8 cellular contexts compared by ENCODE assay signal in genomic region chr1:212699104-212699838, GRCh38. TPM values are rescaled to one million over a fixed set of nuclear protein-coding genes. Genes with fewer than 3 reads are reported as not detected.
DNase-seq lines count a peak whose midpoint lies in the region; ATAC-seq and TF ChIP-seq lines count a peak whose summit lies in the region.

No MANE protein-coding gene starts in this region.

- H3K36me3 ChIP-seq in Peyer's patch (no peaks in the 10 kb centered on the region), heart right ventricle (no peaks in the 10 kb centered on the region), psoas muscle (ENCODE audit: insufficient read depth in 1 of 2, low read depth in 1 of 2) (no peaks in the 10 kb centered on the region)

- TF ChIP-seq CTCF in Peyer's patch (IDR thresholded peaks at IDR 0.05), result peak in 5 of 6 experiments; percentile 23 to 46 (median 44)
- TF ChIP-seq CTCF in heart right ventricle (IDR thresholded peaks at IDR 0.05), result peak in 8 of 9 donors; percentile 13 to 68 (median 49)
- TF ChIP-seq CTCF in psoas muscle (IDR thresholded peaks at IDR 0.05), result peak; percentile 25

- no peak for TF ChIP-seq POLR2A in Peyer's patch (IDR thresholded peaks at IDR 0.05)

- H3K4me1 ChIP-seq in Peyer's patch, result peaks cover 0 to 20% (median 8%) of the 10 kb centered on the region in 4 donors
- H3K4me1 ChIP-seq in heart right ventricle, result peaks cover 5 to 33% (median 24%) of the 10 kb centered on the region in 9 donors
- peaks cover 14% of the 10 kb centered on the region for H3K4me1 ChIP-seq in psoas muscle

- no peaks in the 10 kb centered on the region for H3K9me3 ChIP-seq in Peyer's patch
- H3K9me3 ChIP-seq in heart right ventricle, result no peaks in the 10 kb centered on the region
- no peaks in the 10 kb centered on the region for H3K9me3 ChIP-seq in psoas muscle

- H3K27me3 ChIP-seq in Peyer's patch, result no peaks in the 10 kb centered on the region
- peaks cover 0 to 49% (median 9%) of the 10 kb centered on the region in 7 donors for H3K27me3 ChIP-seq in heart right ventricle
- peaks cover 0 to 70% (median 20%) of the 10 kb centered on the region in 3 donors for H3K27me3 ChIP-seq in psoas muscle (ENCODE audit: insufficient read depth in 3 of 3, low read length in 2 of 3)

- DNase-seq in CD1c-positive myeloid dendritic cell (ENCODE audit: extremely low spot score), result peak; percentile 83
- peak; percentile 45 to 66 (median 64) for DNase-seq in Peyer's patch
- peak; percentile 64 for DNase-seq in activated naive CD4-positive, alpha-beta T cell treated with Interleukin-2 at 50 U/mL for 16 hours
- DNase-seq in heart right ventricle, result peak in 1 of 2 donors; percentile 37
- DNase-seq in psoas muscle, result peak; percentile 42 to 61

- H3K27ac ChIP-seq in Peyer's patch (peak overlapping the region in 3 of 4 donors; percentile 66 to 75 (median 68)), heart right ventricle (peak overlapping the region in 9 of 10 donors; percentile 21 to 90 (median 75)), psoas muscle (no peak overlapping the region)

- ATAC-seq in GM19328 (IDR thresholded peaks at IDR 0.05; ENCODE audit: unreplicated experiment) (peak; percentile 50), HG03558 (IDR thresholded peaks at IDR 0.05; ENCODE audit: extremely low read depth, unreplicated experiment) (peak; percentile 32), heart right ventricle (peak; percentile 24 to 66 (median 51)), psoas muscle (peak; percentile 66 to 79 (median 76)), HG03520 (IDR thresholded peaks at IDR 0.05; ENCODE audit: unreplicated experiment) (no peak)

- intact Hi-C loops in heart right ventricle (cut with DNase I), result loop anchor here in 1 of 10 donors (2.0 kb wide), 1 partner anchor 30 kb away; no protein-coding TSS in a partner anchor
- intact Hi-C loops in psoas muscle (cut with DNase I), result no loop called here

- WGBS in heart right ventricle, 2 donors, result 1% methylated on average over 49 to 72 of the region's 72 CpGs
- 0 to 1% (median 1%) methylated on average over 32 to 67 of the region's 72 CpGs for WGBS in psoas muscle, 3 donors

- H3K4me3 ChIP-seq in Peyer's patch (peak overlapping the region; percentile 48 to 77 (median 59)), heart right ventricle (peak overlapping the region; percentile 50 to 72 (median 66)), psoas muscle (peak overlapping the region; percentile 70)

RNA-seq across cellular contexts. Expression of gene BATF3, which starts 0.4 kb away (rescaled TPM):
- total RNA-seq in Peyer's patch (1 to 10 TPM in 3 of 4 donors, not detected in 1; 2.1 to 6.6 (median 4.7) TPM), heart right ventricle (1 to 10 TPM in 6 of 10 donors, under 1 TPM in 4; 0.28 to 7.0 (median 1.0) TPM), psoas muscle (1 to 10 TPM in 2 of 4 donors, under 1 TPM in 2; 0.60 to 2.9 (median 1.5) TPM)
- polyA plus RNA-seq in heart right ventricle (1 to 10 TPM; 1.6 to 2.2 TPM), psoas muscle (1 to 10 TPM in 1 of 3 donors, under 1 TPM in 2; 0.03 to 1.0 (median 0.53) TPM)
